38 cellular contexts compared by ENCODE assay signal in the genomic region with DNA sequence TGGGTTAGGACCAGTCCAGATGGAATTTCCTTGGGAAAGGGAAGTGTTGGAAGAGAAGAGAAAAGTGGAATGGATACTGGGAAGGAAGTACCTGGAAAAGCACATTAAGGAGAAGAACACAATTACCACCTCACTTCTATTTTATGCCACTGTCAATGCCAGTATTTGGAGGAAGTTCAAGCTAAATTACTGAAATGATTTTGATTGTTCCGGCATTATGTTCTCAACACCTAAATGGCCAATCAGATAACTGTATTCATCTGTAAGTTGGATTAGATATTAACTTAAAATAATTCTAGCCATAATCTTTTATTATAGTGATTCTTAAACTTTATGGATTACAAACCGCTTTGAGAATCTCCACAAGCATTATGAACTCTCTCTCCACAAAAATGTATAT. TPM values are rescaled to one million over a fixed set of nuclear protein-coding genes. Genes with fewer than 3 reads are reported as not detected.
"Had no signal": no experiment of that assay in that cellular context is flagged by ENCODE, and none has a peak within 500 bp of the region (broad histone marks: within the 10 kb centered on the region; RNA-seq: fewer than 3 reads in every experiment).

No MANE protein-coding gene starts in this region.

- DNase-seq: activated B cell treated with CpG ODN at 0.5 μM for 24 hours; activated CD4-positive, alpha-beta memory T cell treated with anti-CD3 and anti-CD28 coated beads for 36 hours; activated CD4-positive, alpha-beta T cell treated with anti-CD3 and anti-CD28 coated beads for 4 hours; activated CD4-positive, alpha-beta T cell treated with anti-CD3 and anti-CD28 coated beads, Interleukin-2, amount 10 ng/mL, durations not matched to agents 24 days and 14 days; activated CD4-positive, alpha-beta T cell treated with anti-CD3 and anti-CD28 coated beads, Interleukin-2, amount 50 U/mL, for 1 hour; activated CD4-positive, alpha-beta T cell treated with anti-CD3 and anti-CD28 coated beads, Interleukin-2, amount 50 U/mL, for 4 hours; activated CD4-positive, CD25-positive, alpha-beta regulatory T cell treated with anti-CD3 and anti-CD28 coated beads, Interleukin-2, amount 50 U/mL, for 72 hours; activated CD8-positive, alpha-beta memory T cell treated with anti-CD3 and anti-CD28 coated beads, Interleukin-2, amount 50 U/mL, for 4 hours; activated CD8-positive, alpha-beta T cell treated with anti-CD3 and anti-CD28 coated beads for 36 hours; activated effector memory CD4-positive, alpha-beta T cell treated with anti-CD3 and anti-CD28 coated beads, Interleukin-2, amount 50 U/mL, for 16 hours; activated gamma-delta T cell treated with Interleukin-2 at 50 U/mL for 16 hours; activated naive CD4-positive, alpha-beta T cell treated with anti-CD3 and anti-CD28 coated beads, Interleukin-2, amount 10 ng/mL, durations not matched to agents 7 days and 5 days; activated naive CD4-positive, alpha-beta T cell treated with Interleukin-2 at 50 U/mL for 16 hours; activated naive CD8-positive, alpha-beta T cell treated with anti-CD3 and anti-CD28 coated beads, Interleukin-2, amount 10 ng/mL, durations not matched to agents 7 days and 5 days; activated naive CD8-positive, alpha-beta T cell treated with anti-CD3 and anti-CD28 coated beads, Interleukin-2, amount 50 U/mL, for 24 hours; activated T-cell treated with anti-CD3 and anti-CD28 coated beads for 4 hours; activated T-cell treated with anti-CD3 and anti-CD28 coated beads, Interleukin-2, amount 50 U/mL, for 1 hour; activated T-cell treated with anti-CD3 and anti-CD28 coated beads, Interleukin-2, amount 50 U/mL, for 4 hours; activated T-cell treated with anti-CD3 and anti-CD28 coated beads, Interleukin-2, amount 50 U/mL, for 72 hours; amygdala; anterior cingulate cortex; caudate nucleus; T-helper 1 cell; T-helper 2 cell; T-helper 9 cell had no signal

- H3K27ac Mint-ChIP-seq: activated B cell treated with CpG ODN at 0.5 μM for 24 hours; activated CD4-positive, alpha-beta memory T cell treated with anti-CD3 and anti-CD28 coated beads for 36 hours; activated CD4-positive, alpha-beta T cell treated with anti-CD3 and anti-CD28 coated beads, Interleukin-2, amount 10 ng/mL, durations not matched to agents 24 days and 14 days; activated CD8-positive, alpha-beta T cell treated with anti-CD3 and anti-CD28 coated beads for 36 hours; activated naive CD4-positive, alpha-beta T cell treated with anti-CD3 and anti-CD28 coated beads, Interleukin-2, amount 10 ng/mL, durations not matched to agents 7 days and 5 days; activated naive CD4-positive, alpha-beta T cell treated with anti-CD3 and anti-CD28 coated beads, Interleukin-2, amount 50 U/mL, for 24 hours; activated naive CD8-positive, alpha-beta T cell; activated naive CD8-positive, alpha-beta T cell treated with anti-CD3 and anti-CD28 coated beads, Interleukin-2, amount 10 ng/mL, durations not matched to agents 7 days and 5 days; activated naive CD8-positive, alpha-beta T cell treated with anti-CD3 and anti-CD28 coated beads, Interleukin-2, amount 50 U/mL, for 24 hours; activated T-cell treated with anti-CD3 and anti-CD28 coated beads, Interleukin-2, amount 50 U/mL, for 72 hours; activated T-helper 1 cell treated with anti-CD3 and anti-CD28 coated beads, Interleukin-12 subunit alpha, Interleukin-12 subunit beta, Interleukin-2, Interleukin-4 antibody, amounts not matched to agents 30 ng/mL and 10 ng/mL and 1 ng/mL, durations not matched to agents 14 hours and 24 hours and 36 hours; activated T-helper 17 cell treated with anti-CD3 and anti-CD28 coated beads, Interleukin-2, amount 50 U/mL, for 72 hours; brain; T-helper 1 cell treated with Interleukin-12 subunit alpha and Interleukin-12 subunit beta and Interleukin-4 antibody, amounts not matched to agents 30 μg/mL and 1 μg/mL, for 36 hours; T-helper 2 cell treated with Interferon-gamma antibody and Interleukin-4, amounts not matched to agents 5 μg/mL and 100 μg/mL, for 36 hours had no signal

- H3K4me3 ChIP-seq: ascending aorta, cardiac muscle cell had no signal

- H3K36me3 Mint-ChIP-seq: activated CD4-positive, alpha-beta memory T cell treated with anti-CD3 and anti-CD28 coated beads for 36 hours; activated naive CD4-positive, alpha-beta T cell treated with anti-CD3 and anti-CD28 coated beads, Interleukin-2, amount 10 ng/mL, durations not matched to agents 7 days and 5 days; activated naive CD4-positive, alpha-beta T cell treated with anti-CD3 and anti-CD28 coated beads, Interleukin-2, amount 50 U/mL, for 24 hours; activated naive CD8-positive, alpha-beta T cell; activated naive CD8-positive, alpha-beta T cell treated with anti-CD3 and anti-CD28 coated beads, Interleukin-2, amount 10 ng/mL, durations not matched to agents 7 days and 5 days; brain had no signal

- H3K4me3 Mint-ChIP-seq: activated B cell treated with CpG ODN at 0.5 μM for 24 hours; activated CD4-positive, alpha-beta memory T cell treated with anti-CD3 and anti-CD28 coated beads for 36 hours; activated CD4-positive, alpha-beta T cell treated with anti-CD3 and anti-CD28 coated beads, Interleukin-2, amount 10 ng/mL, durations not matched to agents 24 days and 14 days; activated CD8-positive, alpha-beta T cell treated with anti-CD3 and anti-CD28 coated beads for 36 hours; activated naive CD4-positive, alpha-beta T cell treated with anti-CD3 and anti-CD28 coated beads, Interleukin-2, amount 10 ng/mL, durations not matched to agents 7 days and 5 days; activated naive CD4-positive, alpha-beta T cell treated with anti-CD3 and anti-CD28 coated beads, Interleukin-2, amount 50 U/mL, for 24 hours; activated naive CD8-positive, alpha-beta T cell; activated naive CD8-positive, alpha-beta T cell treated with anti-CD3 and anti-CD28 coated beads, Interleukin-2, amount 10 ng/mL, durations not matched to agents 7 days and 5 days; activated naive CD8-positive, alpha-beta T cell treated with anti-CD3 and anti-CD28 coated beads, Interleukin-2, amount 50 U/mL, for 24 hours; activated T-cell treated with anti-CD3 and anti-CD28 coated beads, Interleukin-2, amount 50 U/mL, for 4 hours; activated T-cell treated with anti-CD3 and anti-CD28 coated beads, Interleukin-2, amount 50 U/mL, for 72 hours; activated T-helper 1 cell treated with anti-CD3 and anti-CD28 coated beads, Interleukin-12 subunit alpha, Interleukin-12 subunit beta, Interleukin-2, Interleukin-4 antibody, amounts not matched to agents 30 ng/mL and 10 ng/mL and 1 ng/mL, durations not matched to agents 14 hours and 24 hours and 36 hours; activated T-helper 17 cell treated with anti-CD3 and anti-CD28 coated beads, Interleukin-2, amount 50 U/mL, for 72 hours; brain; central memory CD8-positive, alpha-beta T cell; T-helper 1 cell treated with Interleukin-12 subunit alpha and Interleukin-12 subunit beta and Interleukin-4 antibody, amounts not matched to agents 30 μg/mL and 1 μg/mL, for 36 hours; T-helper 2 cell treated with Interferon-gamma antibody and Interleukin-4, amounts not matched to agents 5 μg/mL and 100 μg/mL, for 36 hours had no signal

- H3K4me1 ChIP-seq: ascending aorta had no signal

- H3K4me1 Mint-ChIP-seq: activated B cell treated with CpG ODN at 0.5 μM for 24 hours; activated CD4-positive, alpha-beta T cell treated with anti-CD3 and anti-CD28 coated beads, Interleukin-2, amount 10 ng/mL, durations not matched to agents 24 days and 14 days; activated naive CD4-positive, alpha-beta T cell treated with anti-CD3 and anti-CD28 coated beads, Interleukin-2, amount 10 ng/mL, durations not matched to agents 7 days and 5 days; activated naive CD4-positive, alpha-beta T cell treated with anti-CD3 and anti-CD28 coated beads, Interleukin-2, amount 50 U/mL, for 24 hours; activated naive CD8-positive, alpha-beta T cell treated with anti-CD3 and anti-CD28 coated beads, Interleukin-2, amount 50 U/mL, for 24 hours; activated T-helper 17 cell treated with anti-CD3 and anti-CD28 coated beads, Interleukin-2, amount 50 U/mL, for 72 hours; central memory CD8-positive, alpha-beta T cell had no signal

- H3K9me3 Mint-ChIP-seq: activated B cell treated with CpG ODN at 0.5 μM for 24 hours; activated CD4-positive, alpha-beta memory T cell treated with anti-CD3 and anti-CD28 coated beads for 36 hours; activated CD4-positive, alpha-beta T cell treated with anti-CD3 and anti-CD28 coated beads, Interleukin-2, amount 10 ng/mL, durations not matched to agents 24 days and 14 days; activated CD8-positive, alpha-beta T cell treated with anti-CD3 and anti-CD28 coated beads for 36 hours; activated naive CD4-positive, alpha-beta T cell treated with anti-CD3 and anti-CD28 coated beads, Interleukin-2, amount 10 ng/mL, durations not matched to agents 7 days and 5 days; activated naive CD4-positive, alpha-beta T cell treated with anti-CD3 and anti-CD28 coated beads, Interleukin-2, amount 50 U/mL, for 24 hours; activated naive CD8-positive, alpha-beta T cell treated with anti-CD3 and anti-CD28 coated beads, Interleukin-2, amount 10 ng/mL, durations not matched to agents 7 days and 5 days; activated naive CD8-positive, alpha-beta T cell treated with anti-CD3 and anti-CD28 coated beads, Interleukin-2, amount 50 U/mL, for 24 hours; activated T-cell treated with anti-CD3 and anti-CD28 coated beads, Interleukin-2, amount 50 U/mL, for 4 hours; activated T-cell treated with anti-CD3 and anti-CD28 coated beads, Interleukin-2, amount 50 U/mL, for 72 hours; activated T-helper 1 cell treated with anti-CD3 and anti-CD28 coated beads, Interleukin-12 subunit alpha, Interleukin-12 subunit beta, Interleukin-2, Interleukin-4 antibody, amounts not matched to agents 30 ng/mL and 10 ng/mL and 1 ng/mL, durations not matched to agents 14 hours and 24 hours and 36 hours; activated T-helper 17 cell treated with anti-CD3 and anti-CD28 coated beads, Interleukin-2, amount 50 U/mL, for 72 hours; brain; central memory CD8-positive, alpha-beta T cell; T-helper 1 cell treated with Interleukin-12 subunit alpha and Interleukin-12 subunit beta and Interleukin-4 antibody, amounts not matched to agents 30 μg/mL and 1 μg/mL, for 36 hours; T-helper 2 cell treated with Interferon-gamma antibody and Interleukin-4, amounts not matched to agents 5 μg/mL and 100 μg/mL, for 36 hours had no signal

- H3K36me3 ChIP-seq: ascending aorta, cardiac muscle cell had no signal

- H3K27ac ChIP-seq: ascending aorta, cardiac muscle cell, VCaP had no signal

- H3K27me3 Mint-ChIP-seq: brain had no signal

- H3K27me3 ChIP-seq: ascending aorta, cardiac muscle cell had no signal

- ATAC-seq: activated CD8-positive, alpha-beta T cell treated with anti-CD3 and anti-CD28 coated beads for 36 hours; activated naive CD8-positive, alpha-beta T cell treated with anti-CD3 and anti-CD28 coated beads, Interleukin-2, amount 50 U/mL, for 24 hours; activated T-cell treated with anti-CD3 and anti-CD28 coated beads, Interleukin-2, amount 50 U/mL, for 4 hours; activated T-cell treated with anti-CD3 and anti-CD28 coated beads, Interleukin-2, amount 50 U/mL, for 72 hours; activated T-helper 17 cell treated with anti-CD3 and anti-CD28 coated beads, Interleukin-2, amount 50 U/mL, for 72 hours had no signal

- H3K9me3 ChIP-seq: ascending aorta had no signal

RNA-seq across cellular contexts. Expression of gene NPVF, which starts 7.3 kb away (rescaled TPM):
- total RNA-seq: activated B cell treated with CpG ODN at 0.5 μM for 24 hours; activated CD4-positive, alpha-beta memory T cell treated with anti-CD3 and anti-CD28 coated beads for 36 hours; activated CD4-positive, alpha-beta T cell treated with anti-CD3 and anti-CD28 coated beads, Interleukin-2, amount 10 ng/mL, durations not matched to agents 24 days and 14 days; activated CD8-positive, alpha-beta memory T cell treated with anti-CD3 and anti-CD28 coated beads for 36 hours; activated CD8-positive, alpha-beta T cell treated with anti-CD3 and anti-CD28 coated beads for 36 hours; activated naive CD8-positive, alpha-beta T cell treated with anti-CD3 and anti-CD28 coated beads, Interleukin-2, amount 10 ng/mL, durations not matched to agents 7 days and 5 days; activated T-cell treated with anti-CD3 and anti-CD28 coated beads, Interleukin-2, amount 50 U/mL, for 4 hours; activated T-cell treated with anti-CD3 and anti-CD28 coated beads, Interleukin-2, amount 50 U/mL, for 72 hours; activated T-helper 1 cell treated with anti-CD3 and anti-CD28 coated beads, Interleukin-12 subunit alpha, Interleukin-12 subunit beta, Interleukin-2, Interleukin-4 antibody, amounts not matched to agents 30 ng/mL and 10 ng/mL and 1 ng/mL, durations not matched to agents 14 hours and 24 hours and 36 hours; activated T-helper 17 cell treated with anti-CD3 and anti-CD28 coated beads, Interleukin-2, amount 50 U/mL, for 72 hours; ascending aorta; bronchial epithelial cell; cardiac muscle cell had no signal
